Comparison of ENCODE assay signal across 8 cellular contexts in the genomic region with DNA sequence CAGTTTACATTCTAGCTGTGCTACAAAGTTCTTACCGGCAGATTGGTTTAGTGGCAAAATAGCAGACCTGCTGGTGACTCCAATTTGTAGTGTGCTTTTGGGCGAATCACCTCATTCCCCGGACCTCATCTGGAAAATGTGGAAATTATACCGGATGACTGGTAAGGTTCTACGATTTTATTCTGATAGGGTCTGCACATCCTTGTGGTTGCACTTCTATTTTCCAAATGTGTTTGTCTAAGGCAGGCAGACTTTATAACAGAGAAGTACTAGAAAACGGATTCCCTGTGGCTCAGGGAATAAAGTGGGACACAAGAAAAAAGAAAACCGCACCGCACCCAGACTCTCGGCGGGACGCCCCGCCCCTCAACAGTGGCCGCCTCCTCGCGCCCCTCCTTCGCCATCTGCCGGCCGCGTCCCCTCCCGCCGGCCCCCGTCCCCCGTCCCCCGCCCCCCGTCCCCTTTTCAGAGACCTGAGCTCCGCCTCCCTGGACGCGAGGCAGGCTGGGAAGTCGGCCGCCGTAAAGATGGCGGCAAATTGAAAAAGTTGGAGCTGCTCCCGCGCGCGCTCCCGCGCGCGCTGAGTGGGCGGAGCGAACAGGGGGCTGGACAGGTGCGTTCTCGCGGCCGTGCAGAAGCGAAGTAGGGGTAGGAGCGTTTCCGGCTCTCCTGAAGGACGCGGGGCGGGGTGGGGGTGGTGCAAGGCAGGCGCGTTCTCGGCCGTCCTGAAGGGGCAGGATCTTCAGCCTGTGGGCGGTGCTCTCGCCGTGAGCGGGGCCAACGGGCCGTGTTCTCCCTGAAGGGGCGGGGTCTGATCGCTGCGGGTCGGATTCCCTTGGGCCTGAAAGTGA.
DNase-seq lines count a peak whose midpoint lies in the region; ATAC-seq lines count a peak whose summit lies in the region.

No MANE protein-coding gene starts in this region.

- H3K4me3 Mint-ChIP-seq in central memory CD8-positive, alpha-beta T cell: peak overlapping the region; percentile 90

- DNase-seq in AG08396 (ENCODE audit: low spot score): peak; percentile 98
- DNase-seq in NCI-H345 (lab: John Stamatoyannopoulos, UW): peak; percentile 99
- DNase-seq in activated CD4-positive, CD25-positive, alpha-beta regulatory T cell (lab: John Stamatoyannopoulos, UW): peak; percentile 98 to 99 (median 98)
- peak; percentile 94 to 97 for DNase-seq in central memory CD8-positive, alpha-beta T cell (ENCODE audit: low spot score in 2 of 2)
- DNase-seq in iris pigment epithelial cell (ENCODE audit: low read depth): peak; percentile 99
- peak; percentile 99 to 100 for DNase-seq in stimulated activated CD4-positive, alpha-beta T cell treated with anti-CD3 and anti-CD28 coated beads, Interleukin-12 subunit alpha, Interleukin-12 subunit beta, amount 100 ng/mL, for 24 hours (ENCODE audit: low read depth in 2 of 2)

- H3K4me1 Mint-ChIP-seq in central memory CD8-positive, alpha-beta T cell: peaks cover 49% of the 10 kb centered on the region

- peak overlapping the region; percentile 94 for H3K27ac Mint-ChIP-seq in central memory CD8-positive, alpha-beta T cell (ENCODE audit: low read depth)

- H3K27me3 Mint-ChIP-seq in central memory CD8-positive, alpha-beta T cell: no peaks in the 10 kb centered on the region

- H3K36me3 Mint-ChIP-seq in central memory CD8-positive, alpha-beta T cell (ENCODE audit: insufficient read depth): peaks cover 10% of the 10 kb centered on the region

- peak; percentile 70 for ATAC-seq in GM19023 (IDR thresholded peaks at IDR 0.05; ENCODE audit: unreplicated experiment)
- peak; percentile 69 for ATAC-seq in HG03196 (IDR thresholded peaks at IDR 0.05; ENCODE audit: unreplicated experiment)
- ATAC-seq in central memory CD8-positive, alpha-beta T cell (replicated peaks; ENCODE audit: extremely low read depth, poor library complexity, severe bottlenecking): peak; percentile 73

- no peaks in the 10 kb centered on the region for H3K9me3 Mint-ChIP-seq in central memory CD8-positive, alpha-beta T cell

Comparison
In these comparisons a context has a peak if more than half of its experiments do, and no peak if none do; other contexts are left out.
1. Peak in every context shown above with its lines: DNase-seq and ATAC-seq.